Comparison of ENCODE assay signal across 1 cellular context in the genomic region with DNA sequence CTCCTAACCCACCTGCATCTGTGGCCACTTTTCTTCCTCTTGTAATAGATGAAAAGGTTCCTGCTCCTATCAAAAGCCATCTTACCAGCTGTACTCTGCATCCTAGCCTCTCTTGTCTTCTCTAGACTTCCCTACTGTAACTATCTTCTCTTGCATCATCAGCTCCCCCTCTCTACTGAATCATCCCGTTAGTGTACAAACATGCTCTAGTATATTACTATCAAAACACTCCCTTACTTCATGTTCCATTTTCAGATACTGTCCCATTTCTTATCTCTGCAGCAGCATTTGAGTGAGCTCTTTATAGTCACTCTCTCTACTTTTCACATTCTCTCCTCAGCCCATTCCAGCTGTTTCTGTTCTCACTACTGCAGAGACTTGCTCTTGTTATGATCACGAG.
TF ChIP-seq lines count a peak whose summit lies in the region.

No MANE protein-coding gene starts in this region.

TF ChIP-seq in GM23338, 12 proteins besides CTCF, POLR2A, EP300 and RAD21 (continued from another document):
- TF ChIP-seq, protein P1, sequence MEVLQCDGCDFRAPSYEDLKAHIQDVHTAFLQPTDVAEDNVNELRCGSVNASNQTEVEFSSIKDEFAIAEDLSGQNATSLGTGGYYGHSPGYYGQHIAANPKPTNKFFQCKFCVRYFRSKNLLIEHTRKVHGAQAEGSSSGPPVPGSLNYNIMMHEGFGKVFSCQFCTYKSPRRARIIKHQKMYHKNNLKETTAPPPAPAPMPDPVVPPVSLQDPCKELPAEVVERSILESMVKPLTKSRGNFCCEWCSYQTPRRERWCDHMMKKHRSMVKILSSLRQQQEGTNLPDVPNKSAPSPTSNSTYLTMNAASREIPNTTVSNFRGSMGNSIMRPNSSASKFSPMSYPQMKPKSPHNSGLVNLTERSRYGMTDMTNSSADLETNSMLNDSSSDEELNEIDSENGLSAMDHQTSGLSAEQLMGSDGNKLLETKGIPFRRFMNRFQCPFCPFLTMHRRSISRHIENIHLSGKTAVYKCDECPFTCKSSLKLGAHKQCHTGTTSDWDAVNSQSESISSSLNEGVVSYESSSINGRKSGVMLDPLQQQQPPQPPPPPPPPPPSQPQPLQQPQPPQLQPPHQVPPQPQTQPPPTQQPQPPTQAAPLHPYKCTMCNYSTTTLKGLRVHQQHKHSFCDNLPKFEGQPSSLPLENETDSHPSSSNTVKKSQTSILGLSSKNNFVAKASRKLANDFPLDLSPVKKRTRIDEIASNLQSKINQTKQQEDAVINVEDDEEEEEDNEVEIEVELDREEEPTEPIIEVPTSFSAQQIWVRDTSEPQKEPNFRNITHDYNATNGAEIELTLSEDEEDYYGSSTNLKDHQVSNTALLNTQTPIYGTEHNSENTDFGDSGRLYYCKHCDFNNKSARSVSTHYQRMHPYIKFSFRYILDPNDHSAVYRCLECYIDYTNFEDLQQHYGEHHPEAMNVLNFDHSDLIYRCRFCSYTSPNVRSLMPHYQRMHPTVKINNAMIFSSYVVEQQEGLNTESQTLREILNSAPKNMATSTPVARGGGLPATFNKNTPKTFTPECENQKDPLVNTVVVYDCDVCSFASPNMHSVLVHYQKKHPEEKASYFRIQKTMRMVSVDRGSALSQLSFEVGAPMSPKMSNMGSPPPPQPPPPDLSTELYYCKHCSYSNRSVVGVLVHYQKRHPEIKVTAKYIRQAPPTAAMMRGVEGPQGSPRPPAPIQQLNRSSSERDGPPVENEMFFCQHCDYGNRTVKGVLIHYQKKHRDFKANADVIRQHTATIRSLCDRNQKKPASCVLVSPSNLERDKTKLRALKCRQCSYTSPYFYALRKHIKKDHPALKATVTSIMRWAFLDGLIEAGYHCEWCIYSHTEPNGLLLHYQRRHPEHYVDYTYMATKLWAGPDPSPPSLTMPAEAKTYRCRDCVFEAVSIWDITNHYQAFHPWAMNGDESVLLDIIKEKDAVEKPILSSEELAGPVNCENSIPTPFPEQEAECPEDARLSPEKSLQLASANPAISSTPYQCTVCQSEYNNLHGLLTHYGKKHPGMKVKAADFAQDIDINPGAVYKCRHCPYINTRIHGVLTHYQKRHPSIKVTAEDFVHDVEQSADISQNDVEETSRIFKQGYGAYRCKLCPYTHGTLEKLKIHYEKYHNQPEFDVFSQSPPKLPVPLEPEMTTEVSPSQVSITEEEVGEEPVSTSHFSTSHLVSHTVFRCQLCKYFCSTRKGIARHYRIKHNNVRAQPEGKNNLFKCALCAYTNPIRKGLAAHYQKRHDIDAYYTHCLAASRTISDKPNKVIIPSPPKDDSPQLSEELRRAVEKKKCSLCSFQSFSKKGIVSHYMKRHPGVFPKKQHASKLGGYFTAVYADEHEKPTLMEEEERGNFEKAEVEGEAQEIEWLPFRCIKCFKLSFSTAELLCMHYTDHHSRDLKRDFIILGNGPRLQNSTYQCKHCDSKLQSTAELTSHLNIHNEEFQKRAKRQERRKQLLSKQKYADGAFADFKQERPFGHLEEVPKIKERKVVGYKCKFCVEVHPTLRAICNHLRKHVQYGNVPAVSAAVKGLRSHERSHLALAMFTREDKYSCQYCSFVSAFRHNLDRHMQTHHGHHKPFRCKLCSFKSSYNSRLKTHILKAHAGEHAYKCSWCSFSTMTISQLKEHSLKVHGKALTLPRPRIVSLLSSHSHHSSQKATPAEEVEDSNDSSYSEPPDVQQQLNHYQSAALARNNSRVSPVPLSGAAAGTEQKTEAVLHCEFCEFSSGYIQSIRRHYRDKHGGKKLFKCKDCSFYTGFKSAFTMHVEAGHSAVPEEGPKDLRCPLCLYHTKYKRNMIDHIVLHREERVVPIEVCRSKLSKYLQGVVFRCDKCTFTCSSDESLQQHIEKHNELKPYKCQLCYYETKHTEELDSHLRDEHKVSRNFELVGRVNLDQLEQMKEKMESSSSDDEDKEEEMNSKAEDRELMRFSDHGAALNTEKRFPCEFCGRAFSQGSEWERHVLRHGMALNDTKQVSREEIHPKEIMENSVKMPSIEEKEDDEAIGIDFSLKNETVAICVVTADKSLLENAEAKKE (CRISPR knock-in tag; IDR thresholded peaks at IDR 0.05) = no peak
- TF ChIP-seq NANOG (IDR thresholded peaks at IDR 0.05; ENCODE audit: borderline replicate concordance) (no peak), EZH2phosphoT487 (IDR thresholded peaks at IDR 0.05; ENCODE audit: unreplicated experiment) (no peak), CREB1 (CRISPR knock-in tag; IDR thresholded peaks at IDR 0.05; ENCODE audit: low read depth) (no peak), STAT1 (IDR thresholded peaks at IDR 0.05; ENCODE audit: unreplicated experiment) (no peak), JUNB (IDR thresholded peaks at IDR 0.05; ENCODE audit: unreplicated experiment) (no peak), ZNF331 (CRISPR knock-in tag; IDR thresholded peaks at IDR 0.05; ENCODE audit: low read depth) (no peak), POLR2AphosphoS5 (IDR thresholded peaks at IDR 0.05; ENCODE audit: low read depth) (no peak), EZH2 (IDR thresholded peaks at IDR 0.05; ENCODE audit: low read depth, unreplicated experiment) (no peak)
- TF ChIP-seq, protein P2, sequence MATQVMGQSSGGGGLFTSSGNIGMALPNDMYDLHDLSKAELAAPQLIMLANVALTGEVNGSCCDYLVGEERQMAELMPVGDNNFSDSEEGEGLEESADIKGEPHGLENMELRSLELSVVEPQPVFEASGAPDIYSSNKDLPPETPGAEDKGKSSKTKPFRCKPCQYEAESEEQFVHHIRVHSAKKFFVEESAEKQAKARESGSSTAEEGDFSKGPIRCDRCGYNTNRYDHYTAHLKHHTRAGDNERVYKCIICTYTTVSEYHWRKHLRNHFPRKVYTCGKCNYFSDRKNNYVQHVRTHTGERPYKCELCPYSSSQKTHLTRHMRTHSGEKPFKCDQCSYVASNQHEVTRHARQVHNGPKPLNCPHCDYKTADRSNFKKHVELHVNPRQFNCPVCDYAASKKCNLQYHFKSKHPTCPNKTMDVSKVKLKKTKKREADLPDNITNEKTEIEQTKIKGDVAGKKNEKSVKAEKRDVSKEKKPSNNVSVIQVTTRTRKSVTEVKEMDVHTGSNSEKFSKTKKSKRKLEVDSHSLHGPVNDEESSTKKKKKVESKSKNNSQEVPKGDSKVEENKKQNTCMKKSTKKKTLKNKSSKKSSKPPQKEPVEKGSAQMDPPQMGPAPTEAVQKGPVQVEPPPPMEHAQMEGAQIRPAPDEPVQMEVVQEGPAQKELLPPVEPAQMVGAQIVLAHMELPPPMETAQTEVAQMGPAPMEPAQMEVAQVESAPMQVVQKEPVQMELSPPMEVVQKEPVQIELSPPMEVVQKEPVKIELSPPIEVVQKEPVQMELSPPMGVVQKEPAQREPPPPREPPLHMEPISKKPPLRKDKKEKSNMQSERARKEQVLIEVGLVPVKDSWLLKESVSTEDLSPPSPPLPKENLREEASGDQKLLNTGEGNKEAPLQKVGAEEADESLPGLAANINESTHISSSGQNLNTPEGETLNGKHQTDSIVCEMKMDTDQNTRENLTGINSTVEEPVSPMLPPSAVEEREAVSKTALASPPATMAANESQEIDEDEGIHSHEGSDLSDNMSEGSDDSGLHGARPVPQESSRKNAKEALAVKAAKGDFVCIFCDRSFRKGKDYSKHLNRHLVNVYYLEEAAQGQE (IDR thresholded peaks at IDR 0.05; ENCODE audit: unreplicated experiment) = no peak
